ENCODE assay signal across 8 cellular contexts in the genomic region with DNA sequence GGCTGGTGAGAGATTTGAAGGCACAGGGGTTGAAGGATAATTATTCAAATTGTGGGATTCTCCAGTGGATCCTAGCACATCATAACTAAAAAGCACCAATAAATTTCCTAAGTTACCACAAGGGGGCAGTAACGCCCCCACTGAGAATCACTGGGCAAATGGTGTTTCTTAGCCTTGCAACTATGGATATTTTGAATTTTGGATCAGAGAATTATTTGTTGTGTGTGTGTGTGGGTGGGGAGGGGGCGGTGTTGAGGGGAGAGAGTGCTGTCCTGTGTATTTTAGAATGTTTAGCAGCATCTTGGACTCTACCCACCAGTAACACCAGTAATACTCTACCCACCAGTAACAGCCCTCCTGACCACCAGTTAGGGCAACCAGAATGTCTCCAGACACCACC.
A peak's percentile ranks its signal among the peaks of the same experiment; 100 is the strongest.
DNase-seq lines count a peak whose midpoint lies in the region; ATAC-seq lines count a peak whose summit lies in the region.

No MANE protein-coding gene starts in this region.

- H3K9me3 Mint-ChIP-seq in stimulated activated naive CD8-positive, alpha-beta T cell treated with anti-CD3 and anti-CD28 coated beads, Interleukin-15, amount 100 ng/mL, for 72 hours = no peaks in the 10 kb centered on the region

- no peaks in the 10 kb centered on the region for H3K4me1 Mint-ChIP-seq in stimulated activated naive CD8-positive, alpha-beta T cell treated with anti-CD3 and anti-CD28 coated beads, Interleukin-15, amount 100 ng/mL, for 72 hours

- no peaks in the 10 kb centered on the region for H3K27me3 Mint-ChIP-seq in stimulated activated naive CD8-positive, alpha-beta T cell treated with anti-CD3 and anti-CD28 coated beads, Interleukin-15, amount 100 ng/mL, for 72 hours

- ATAC-seq in GM21786 (IDR thresholded peaks at IDR 0.05; ENCODE audit: unreplicated experiment) = peak; percentile 52
- ATAC-seq in stimulated activated naive CD8-positive, alpha-beta T cell treated with anti-CD3 and anti-CD28 coated beads, Interleukin-15, amount 100 ng/mL, for 72 hours = no peak

- no peak overlapping the region for H3K27ac Mint-ChIP-seq in stimulated activated naive CD8-positive, alpha-beta T cell treated with anti-CD3 and anti-CD28 coated beads, Interleukin-15, amount 100 ng/mL, for 72 hours

- H3K4me3 Mint-ChIP-seq in stimulated activated naive CD8-positive, alpha-beta T cell treated with anti-CD3 and anti-CD28 coated beads, Interleukin-15, amount 100 ng/mL, for 72 hours = no peak overlapping the region

- DNase-seq in NCI-H2196 (lab: John Stamatoyannopoulos, UW; ENCODE audit: unreplicated experiment) (peak; percentile 22), NCI-H2196 treated with DMSO at 0.1 percent for 48 hours (lab: John Stamatoyannopoulos, UW; ENCODE audit: unreplicated experiment) (no peak), NCI-H146 treated with DMSO at 0.1 percent for 48 hours (lab: John Stamatoyannopoulos, UW; ENCODE audit: unreplicated experiment) (peak; percentile 4), dedifferentiated amniotic fluid mesenchymal stem cell (ENCODE audit: extremely low spot score) (peak; percentile 48), myocyte (ENCODE audit: low read depth) (peak; percentile 64)
- DNase-seq in stimulated activated naive CD8-positive, alpha-beta T cell treated with anti-CD3 and anti-CD28 coated beads, Interleukin-15, amount 100 ng/mL, for 72 hours = no peak
- no peak for DNase-seq in stimulated activated CD4-positive, alpha-beta T cell treated with anti-CD3 and anti-CD28 coated beads, Interleukin-2, amount 100 ng/mL, for 24 hours

Comparison
In these comparisons a context has a peak if more than half of its experiments do, and no peak if none do; other contexts are left out.
1. DNase-seq: peak in NCI-H2196 (single experiment), NCI-H146 treated with DMSO at 0.1 percent for 48 hours (single experiment), dedifferentiated amniotic fluid mesenchymal stem cell (single experiment) and myocyte (single experiment); none in NCI-H2196 treated with DMSO at 0.1 percent for 48 hours (single experiment), stimulated activated naive CD8-positive, alpha-beta T cell treated with anti-CD3 and anti-CD28 coated beads, Interleukin-15, amount 100 ng/mL, for 72 hours (0 of 2) and stimulated activated CD4-positive, alpha-beta T cell treated with anti-CD3 and anti-CD28 coated beads, Interleukin-2, amount 100 ng/mL, for 24 hours (0 of 2).